ENCODE assay signal across 21 cellular contexts in genomic region chr5:3852154-3852930, GRCh38.
DNase-seq lines count a peak whose midpoint lies in the region; TF ChIP-seq lines count a peak whose summit lies in the region.
"Had no signal": no experiment of that assay in that cellular context is flagged by ENCODE, and none has a peak within 500 bp of the region (broad histone marks: within the 10 kb centered on the region; RNA-seq: fewer than 3 reads in every experiment).

No MANE protein-coding gene starts in this region.

- H3K36me3 Mint-ChIP-seq in osteocyte (ENCODE audit: unreplicated experiment): no peaks in the 10 kb centered on the region
- H3K36me3 Mint-ChIP-seq: CD8-positive, alpha-beta memory T cell had no signal

- H3K4me1 Mint-ChIP-seq in osteocyte (ENCODE audit: unreplicated experiment): no peaks in the 10 kb centered on the region
- H3K4me1 Mint-ChIP-seq: CD8-positive, alpha-beta memory T cell had no signal

- TF ChIP-seq CTCF in osteocyte (IDR thresholded peaks at IDR 0.05) (no peak), GM13977 (IDR thresholded peaks at IDR 0.05; ENCODE audit: extremely low read depth, insufficient read depth, missing control alignments) (no peak)

- peaks cover 21% of the 10 kb centered on the region for H3K9me3 Mint-ChIP-seq in osteocyte (ENCODE audit: unreplicated experiment)

- in situ Hi-C loops in GM13977 (cut with MboI; ENCODE audit: low pct_unique_long_range_greater_than_20kb, low sequenced_read_pairs, unreplicated experiment): no loop called here

- DNase-seq in Daoy (ENCODE audit: low read depth) (peak; percentile 41), astrocyte of the hippocampus (ENCODE audit: low read depth, low spot score) (peak; percentile 9), foreskin melanocyte (peak; percentile 29), osteocyte (ENCODE audit: extremely low spot score, unreplicated experiment) (peak; percentile 64), COLO829 (ENCODE audit: low spot score) (no peak), GM13977 (ENCODE audit: low spot score) (no peak), activated gamma-delta T cell treated with Interleukin-2 at 50 U/mL for 16 hours (no peak), retina (no peak)
- DNase-seq: CD8-positive, alpha-beta memory T cell; EL; GF-D8; GM23248; IMR-90; NCI-H1694 treated with DMSO at 0.1 percent for 48 hours; NCI-H2081 treated with DMSO at 0.1 percent for 48 hours; NCI-H446 treated with DMSO at 0.1 percent for 48 hours; NCI-H526 treated with DMSO at 0.1 percent for 48 hours; PC-3; RPMI8226; SHP77 treated with DMSO at 0.1 percent for 48 hours; SK-N-SH had no signal

- no peak overlapping the region for H3K27ac Mint-ChIP-seq in osteocyte (ENCODE audit: unreplicated experiment)

- no peak overlapping the region for H3K4me3 Mint-ChIP-seq in osteocyte (ENCODE audit: unreplicated experiment)
- H3K4me3 Mint-ChIP-seq: CD8-positive, alpha-beta memory T cell had no signal

- H3K27me3 Mint-ChIP-seq in osteocyte (ENCODE audit: unreplicated experiment): no peaks in the 10 kb centered on the region
- H3K27me3 Mint-ChIP-seq: CD8-positive, alpha-beta memory T cell had no signal

Comparison
In these comparisons a context has a peak if more than half of its experiments do, and no peak if none do; other contexts are left out.
1. DNase-seq: peak in Daoy (single experiment), astrocyte of the hippocampus (single experiment), foreskin melanocyte (single experiment) and osteocyte (single experiment); none in COLO829 (single experiment), GM13977 (single experiment), activated gamma-delta T cell treated with Interleukin-2 at 50 U/mL for 16 hours (single experiment) and retina (single experiment).